15 cellular contexts compared by ENCODE assay signal in genomic region chr9:121812159-121812735, GRCh38.
A peak's percentile ranks its signal among the peaks of the same experiment; 100 is the strongest.
DNase-seq lines count a peak whose midpoint lies in the region; ATAC-seq and TF ChIP-seq lines count a peak whose summit lies in the region.
"Had no signal": no experiment of that assay in that cellular context is flagged by ENCODE, and none has a peak within 500 bp of the region (broad histone marks: within the 10 kb centered on the region; RNA-seq: fewer than 3 reads in every experiment).

No MANE protein-coding gene starts in this region.

- no peak overlapping the region for H3K4me3 ChIP-seq in GM23338
- H3K4me3 ChIP-seq in coronary artery, result no peak overlapping the region
- H3K4me3 ChIP-seq in neural progenitor cell, result no peak overlapping the region
- H3K4me3 ChIP-seq: BLaER1 treated with 17β-estradiol and CSF1 and Interleukin-3, amounts not matched to agents 10 nM and 100 nM had no signal

- no peaks in the 10 kb centered on the region for H3K9me2 ChIP-seq in GM23338 (ENCODE audit: insufficient read depth)

- no peaks in the 10 kb centered on the region for H3K36me3 ChIP-seq in GM23338 (ENCODE audit: insufficient read depth)
- H3K36me3 ChIP-seq in neural progenitor cell, result no peaks in the 10 kb centered on the region
- H3K36me3 ChIP-seq: BLaER1 treated with 17β-estradiol and CSF1 and Interleukin-3, amounts not matched to agents 10 nM and 100 nM had no signal

- H3K79me2 ChIP-seq in GM23338 (replicated peaks; ENCODE audit: insufficient read depth) (no peaks in the 10 kb centered on the region), neural progenitor cell (ENCODE audit: low read depth) (no peaks in the 10 kb centered on the region)

- no peak for ATAC-seq in GM23338
- ATAC-seq in activated CD4-positive, alpha-beta T cell treated with anti-CD3 and anti-CD28 coated beads for 36 hours, result no peak
- ATAC-seq: CD8-positive, alpha-beta T cell had no signal

- no peak overlapping the region for H3K9ac ChIP-seq in neural progenitor cell
- H3K9ac ChIP-seq: BLaER1 treated with 17β-estradiol and CSF1 and Interleukin-3, amounts not matched to agents 10 nM and 100 nM had no signal

- H3K4me1 ChIP-seq in GM23338 (ENCODE audit: insufficient read depth) (peaks cover 9% of the 10 kb centered on the region), neural progenitor cell (peaks cover 24% of the 10 kb centered on the region)

- H3K27ac ChIP-seq in GM23338 (ENCODE audit: low read depth) (no peak overlapping the region), coronary artery (no peak overlapping the region), neural progenitor cell (no peak overlapping the region)
- H3K27ac ChIP-seq: BLaER1 treated with 17β-estradiol and CSF1 and Interleukin-3, amounts not matched to agents 10 nM and 100 nM had no signal

- no peaks in the 10 kb centered on the region for H3K9me3 ChIP-seq in neural progenitor cell (ENCODE audit: low read depth)
- H3K9me3 ChIP-seq: BLaER1 treated with 17β-estradiol and CSF1 and Interleukin-3, amounts not matched to agents 10 nM and 100 nM had no signal

- H3K27ac Mint-ChIP-seq in GM23338 (no peak overlapping the region), glutamatergic neuron (ENCODE audit: unreplicated experiment) (peak overlapping the region; percentile 53), neural progenitor cell (peak overlapping the region; percentile 69)
- H3K27ac Mint-ChIP-seq in activated CD4-positive, alpha-beta T cell treated with anti-CD3 and anti-CD28 coated beads for 36 hours, result no peak overlapping the region
- H3K27ac Mint-ChIP-seq: B cell; CD8-positive, alpha-beta T cell had no signal

- H3K4me2 ChIP-seq in GM23338, result no peak overlapping the region
- H3K4me2 ChIP-seq in neural progenitor cell, result no peak overlapping the region
- H3K4me2 ChIP-seq: BLaER1 treated with 17β-estradiol and CSF1 and Interleukin-3, amounts not matched to agents 10 nM and 100 nM had no signal

- CTCF ChIA-PET in activated CD4-positive, alpha-beta T cell treated with anti-CD3 and anti-CD28 coated beads for 36 hours (lab: Charles Lee), result interaction anchor here (0.6 kb wide), 1 partner anchor 532 kb away, joined by 3 read pairs; no protein-coding TSS in a partner anchor

- H3K27me3 Mint-ChIP-seq in GM23338 (ENCODE audit: insufficient read depth, low read depth, poor library complexity), result peaks cover 17% of the 10 kb centered on the region
- peaks cover 5% of the 10 kb centered on the region for H3K27me3 Mint-ChIP-seq in glutamatergic neuron (ENCODE audit: unreplicated experiment)
- H3K27me3 Mint-ChIP-seq in neural progenitor cell (ENCODE audit: insufficient read depth, low read depth), result peaks cover 13% of the 10 kb centered on the region
- H3K27me3 Mint-ChIP-seq in activated CD4-positive, alpha-beta T cell treated with anti-CD3 and anti-CD28 coated beads for 36 hours, result no peaks in the 10 kb centered on the region
- H3K27me3 Mint-ChIP-seq: B cell had no signal

- 0 out of 2 replicates have a peak, but pooled peaks cover 9% of the 10 kb centered on the region for H3F3A ChIP-seq in GM23338 (replicated peaks; ENCODE audit: low read depth)
- H3F3A ChIP-seq in neural progenitor cell (ENCODE audit: low read depth), result no peaks in the 10 kb centered on the region

- H3K36me3 Mint-ChIP-seq in GM23338 (ENCODE audit: low read depth) (no peaks in the 10 kb centered on the region), glutamatergic neuron (ENCODE audit: unreplicated experiment) (no peaks in the 10 kb centered on the region), neural progenitor cell (no peaks in the 10 kb centered on the region)
- H3K36me3 Mint-ChIP-seq in activated CD4-positive, alpha-beta T cell treated with anti-CD3 and anti-CD28 coated beads for 36 hours (ENCODE audit: low read depth), result no peaks in the 10 kb centered on the region
- H3K36me3 Mint-ChIP-seq: CD8-positive, alpha-beta T cell had no signal

- H3K27me3 ChIP-seq in GM23338 (ENCODE audit: insufficient read depth) (no peaks in the 10 kb centered on the region), neural progenitor cell (no peaks in the 10 kb centered on the region)
- H3K27me3 ChIP-seq: BLaER1 treated with 17β-estradiol and CSF1 and Interleukin-3, amounts not matched to agents 10 nM and 100 nM had no signal

- TF ChIP-seq CTCF in GM23338 (conservative IDR thresholded peaks at IDR 0.05; ENCODE audit: low read depth in 2 of 2) (no peak), coronary artery (IDR thresholded peaks at IDR 0.05) (no peak), glutamatergic neuron (IDR thresholded peaks at IDR 0.05; ENCODE audit: partially characterized antibody, unreplicated experiment) (no peak), neural progenitor cell (IDR thresholded peaks at IDR 0.05) (no peak)

- intact Hi-C loops in activated CD4-positive, alpha-beta T cell treated with anti-CD3 and anti-CD28 coated beads for 36 hours (cut with DNase I, micrococcal nuclease), result no loop called here

- DNase-seq in GM23338 (ENCODE audit: low spot score) (no peak), coronary artery (ENCODE audit: low spot score) (peak; percentile 46), glutamatergic neuron (no peak), neural progenitor cell (ENCODE audit: low spot score) (no peak), HuH-7.5 (ENCODE audit: low spot score) (no peak), iPS-NIHi7 (ENCODE audit: extremely low spot score) (no peak)
- DNase-seq in activated T-cell treated with anti-CD3 and anti-CD28 coated beads, Interleukin-2, amount 50 U/mL, for 48 hours, result no peak
- DNase-seq in activated CD4-positive, alpha-beta T cell treated with anti-CD3 and anti-CD28 coated beads for 36 hours, result no peak
- DNase-seq: 8988T; Calu3; CD8-positive, alpha-beta T cell; DMS79 treated with DMSO at 0.1 percent for 48 hours; GF-D8 had no signal

- no peaks in the 10 kb centered on the region for H3K9me3 Mint-ChIP-seq in GM23338
- peaks cover 4% of the 10 kb centered on the region for H3K9me3 Mint-ChIP-seq in glutamatergic neuron (ENCODE audit: unreplicated experiment)
- no peaks in the 10 kb centered on the region for H3K9me3 Mint-ChIP-seq in neural progenitor cell
- no peaks in the 10 kb centered on the region for H3K9me3 Mint-ChIP-seq in activated CD4-positive, alpha-beta T cell treated with anti-CD3 and anti-CD28 coated beads for 36 hours (ENCODE audit: low read depth)
- H3K9me3 Mint-ChIP-seq: CD8-positive, alpha-beta T cell had no signal

- POLR2A ChIA-PET in activated CD4-positive, alpha-beta T cell treated with anti-CD3 and anti-CD28 coated beads for 36 hours (lab: Charles Lee), result no interaction called here

- H3K4me1 Mint-ChIP-seq in GM23338 (peaks cover 41% of the 10 kb centered on the region), glutamatergic neuron (ENCODE audit: low read depth, unreplicated experiment) (peaks cover 41% of the 10 kb centered on the region), neural progenitor cell (peaks cover 44% of the 10 kb centered on the region)
- no peaks in the 10 kb centered on the region for H3K4me1 Mint-ChIP-seq in activated CD4-positive, alpha-beta T cell treated with anti-CD3 and anti-CD28 coated beads for 36 hours
- H3K4me1 Mint-ChIP-seq: B cell had no signal

- H2AFZ ChIP-seq in GM23338, result peak overlapping the region; percentile 43
- no peak overlapping the region for H2AFZ ChIP-seq in neural progenitor cell (replicated peaks)

- no peak overlapping the region for H3K4me3 Mint-ChIP-seq in GM23338
- H3K4me3 Mint-ChIP-seq in glutamatergic neuron (ENCODE audit: unreplicated experiment), result peak overlapping the region; percentile 46
- H3K4me3 Mint-ChIP-seq in neural progenitor cell, result no peak overlapping the region
- H3K4me3 Mint-ChIP-seq in activated CD4-positive, alpha-beta T cell treated with anti-CD3 and anti-CD28 coated beads for 36 hours, result no peak overlapping the region
- H3K4me3 Mint-ChIP-seq: B cell; CD8-positive, alpha-beta T cell had no signal

- H4K20me1 ChIP-seq in GM23338 (replicated peaks; ENCODE audit: insufficient read depth), result no peaks in the 10 kb centered on the region
- H4K20me1 ChIP-seq in neural progenitor cell (ENCODE audit: low read depth), result no peaks in the 10 kb centered on the region

Comparison
In these comparisons a context has a peak if more than half of its experiments do, and no peak if none do; other contexts are left out.
1. H3K27ac Mint-ChIP-seq: peak in glutamatergic neuron (single experiment) and neural progenitor cell (single experiment); none in GM23338 (single experiment) and activated CD4-positive, alpha-beta T cell treated with anti-CD3 and anti-CD28 coated beads for 36 hours (single experiment).